In the genomic region with DNA sequence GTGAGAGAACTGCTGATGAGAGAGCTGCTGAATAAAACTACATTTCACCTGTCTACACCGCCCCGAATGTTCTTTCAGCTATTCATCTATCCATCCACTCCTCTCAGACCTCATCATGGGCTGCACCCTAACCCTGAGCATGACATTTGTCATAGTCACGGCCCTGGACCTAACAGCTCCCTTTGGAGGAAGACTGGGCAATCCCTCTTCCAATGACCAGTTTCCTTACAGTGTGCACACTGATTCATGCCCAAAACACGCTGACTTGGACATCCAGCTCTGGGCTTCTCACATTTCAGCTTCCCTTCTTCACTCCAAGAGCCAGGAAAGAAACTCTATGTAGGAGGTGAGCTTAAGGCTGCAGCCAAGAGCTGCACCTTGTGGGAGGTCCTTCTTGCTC, we compare ENCODE assay signal across 11 cellular contexts. TPM values are rescaled to one million over a fixed set of nuclear protein-coding genes. Genes with fewer than 3 reads are reported as not detected.
DNase-seq lines count a peak whose midpoint lies in the region; FAIRE-seq and TF ChIP-seq lines count a peak whose summit lies in the region.
"Had no signal": no experiment of that assay in that cellular context is flagged by ENCODE, and none has a peak within 500 bp of the region (broad histone marks: within the 10 kb centered on the region; RNA-seq: fewer than 3 reads in every experiment).

No MANE protein-coding gene starts in this region.

- H3K27me3 ChIP-seq in trophoblast cell (ENCODE audit: insufficient read depth, low read length) (no peaks in the 10 kb centered on the region), Karpas-422 (ENCODE audit: low read length) (no peaks in the 10 kb centered on the region)

- no peak overlapping the region for H4K91ac ChIP-seq in trophoblast cell (ENCODE audit: low read depth, low read length)

- no peak overlapping the region for H3K9ac ChIP-seq in trophoblast cell (ENCODE audit: low read length)
- H3K9ac ChIP-seq in Karpas-422 (ENCODE audit: low read length), result no peak overlapping the region

- no peak overlapping the region for H2AK5ac ChIP-seq in trophoblast cell (ENCODE audit: low read length)

- no peak overlapping the region for H2BK12ac ChIP-seq in trophoblast cell (ENCODE audit: low read length)

- no peak overlapping the region for H4K12ac ChIP-seq in trophoblast cell (ENCODE audit: low read depth, low read length)

- no peak overlapping the region for H3K14ac ChIP-seq in trophoblast cell (ENCODE audit: low read length)

- FAIRE-seq in RCC 7860 (lab: Jason Lieb, UNC), result peak; percentile 89
- FAIRE-seq: keratinocyte had no signal

- no peaks in the 10 kb centered on the region for H3K36me3 ChIP-seq in trophoblast cell (ENCODE audit: control insufficient read depth in 1 of 2, insufficient read depth in 2 of 2, low read length in 2 of 2)
- H3K36me3 ChIP-seq in Karpas-422 (ENCODE audit: insufficient read depth, low read length), result no peaks in the 10 kb centered on the region

- H3K79me1 ChIP-seq in trophoblast cell (ENCODE audit: low read length), result peaks cover 11% of the 10 kb centered on the region

- H3K27ac ChIP-seq in trophoblast cell (ENCODE audit: low read depth, low read length) (no peak overlapping the region), Karpas-422 (ENCODE audit: low read length) (no peak overlapping the region)

- H4K20me1 ChIP-seq in Karpas-422 (ENCODE audit: insufficient read depth, low read depth, low read length), result no peaks in the 10 kb centered on the region

- H2BK120ac ChIP-seq in trophoblast cell (ENCODE audit: insufficient read depth, low read length, poor library complexity), result no peak overlapping the region

- H3K4me2 ChIP-seq in trophoblast cell (ENCODE audit: low read length) (no peak overlapping the region), Karpas-422 (ENCODE audit: low read depth, low read length, poor library complexity, severe bottlenecking) (no peak overlapping the region)

- no peak overlapping the region for H3K4me3 ChIP-seq in epithelial cell of esophagus (ENCODE audit: low read length)
- H3K4me3 ChIP-seq in trophoblast cell (ENCODE audit: low read depth, low read length), result no peak overlapping the region
- H3K4me3 ChIP-seq in Karpas-422 (ENCODE audit: low read length), result no peak overlapping the region

- WGBS in trophoblast cell (ENCODE audit: extremely low coverage, insufficient coverage, insufficient read length), result no CpG with 5 or more reads among the region's 4 CpGs

- H3K79me2 ChIP-seq in trophoblast cell (ENCODE audit: control insufficient read depth, insufficient read depth, low read length, poor library complexity) (no peaks in the 10 kb centered on the region), Karpas-422 (ENCODE audit: low read length) (no peaks in the 10 kb centered on the region)

- H2BK5ac ChIP-seq in trophoblast cell (ENCODE audit: low read depth, low read length, poor library complexity), result no peak overlapping the region

- H3K9me2 ChIP-seq in Karpas-422 (replicated peaks; ENCODE audit: insufficient read depth, low read length), result no peaks in the 10 kb centered on the region

- TF ChIP-seq CTCF in epithelial cell of esophagus (IDR thresholded peaks at IDR 0.05; ENCODE audit: insufficient read depth, low read depth, low read length, missing control alignments), result no peak

- no peak overlapping the region for H3K4ac ChIP-seq in trophoblast cell (ENCODE audit: low read depth, low read length)

- DNase-seq in Daoy (ENCODE audit: low read depth), result peak; percentile 87
- peak; percentile 89 for DNase-seq in RCC 7860 (ENCODE audit: low spot score)
- DNase-seq in epithelial cell of esophagus (ENCODE audit: low read depth), result peak; percentile 93
- peak; percentile 69 to 82 for DNase-seq in trophoblast cell
- DNase-seq in NOMO-1 (lab: John Stamatoyannopoulos, UW; ENCODE audit: unreplicated experiment in 2 of 2), result no peak
- no peak for DNase-seq in Karpas-422
- no peak for DNase-seq in NCI-H524 treated with DMSO at 0.1 percent for 48 hours (lab: John Stamatoyannopoulos, UW)
- DNase-seq in NCI-H1694 (lab: John Stamatoyannopoulos, UW), result no peak
- DNase-seq: NCI-H1436 treated with DMSO at 0.1 percent for 48 hours, T-helper 2 cell had no signal

- no peak overlapping the region for H2AFZ ChIP-seq in trophoblast cell (ENCODE audit: insufficient read depth, low read length, poor library complexity)
- H2AFZ ChIP-seq in Karpas-422 (ENCODE audit: low read length), result no peak overlapping the region

- no peak overlapping the region for H4K8ac ChIP-seq in trophoblast cell (ENCODE audit: low read depth, low read length)

- H3K9me3 ChIP-seq in trophoblast cell (ENCODE audit: insufficient read depth, low read depth, low read length) (no peaks in the 10 kb centered on the region), Karpas-422 (ENCODE audit: low read length) (no peaks in the 10 kb centered on the region)

- H3K23ac ChIP-seq in trophoblast cell (ENCODE audit: low read length), result no peak overlapping the region

- H3K18ac ChIP-seq in trophoblast cell (ENCODE audit: low read length), result no peak overlapping the region

- H3K4me1 ChIP-seq in trophoblast cell (ENCODE audit: control insufficient read depth in 1 of 2, insufficient read depth in 2 of 2, low read length in 2 of 2) (peaks cover 0 to 3% of the 10 kb centered on the region in 2 experiments), Karpas-422 (ENCODE audit: low read length) (peaks cover 27% of the 10 kb centered on the region)

RNA-seq across cellular contexts. Expression of a gene that starts 41.8 kb away (rescaled TPM):
- total RNA-seq in Daoy (2014; rRNA removed; shearing (Covaris generic)), result 7.0 and 12.8 TPM in 2 replicates
- polyA plus RNA-seq in trophoblast cell (2013), result 11.4 and 12.1 TPM in 2 replicates
- not detected in 2 replicates for total RNA-seq in Karpas-422 (2014; rRNA removed; shearing (Covaris generic); ENCODE audit: low replicate concordance)

Comparison
In these comparisons a context has a peak if more than half of its experiments do, and no peak if none do; other contexts are left out.
1. DNase-seq: peak in Daoy (single experiment), RCC 7860 (single experiment), epithelial cell of esophagus (single experiment) and trophoblast cell (2 of 2); none in NOMO-1 (0 of 2), Karpas-422 (single experiment), NCI-H524 treated with DMSO at 0.1 percent for 48 hours (single experiment) and NCI-H1694 (single experiment).